In the genomic region with DNA sequence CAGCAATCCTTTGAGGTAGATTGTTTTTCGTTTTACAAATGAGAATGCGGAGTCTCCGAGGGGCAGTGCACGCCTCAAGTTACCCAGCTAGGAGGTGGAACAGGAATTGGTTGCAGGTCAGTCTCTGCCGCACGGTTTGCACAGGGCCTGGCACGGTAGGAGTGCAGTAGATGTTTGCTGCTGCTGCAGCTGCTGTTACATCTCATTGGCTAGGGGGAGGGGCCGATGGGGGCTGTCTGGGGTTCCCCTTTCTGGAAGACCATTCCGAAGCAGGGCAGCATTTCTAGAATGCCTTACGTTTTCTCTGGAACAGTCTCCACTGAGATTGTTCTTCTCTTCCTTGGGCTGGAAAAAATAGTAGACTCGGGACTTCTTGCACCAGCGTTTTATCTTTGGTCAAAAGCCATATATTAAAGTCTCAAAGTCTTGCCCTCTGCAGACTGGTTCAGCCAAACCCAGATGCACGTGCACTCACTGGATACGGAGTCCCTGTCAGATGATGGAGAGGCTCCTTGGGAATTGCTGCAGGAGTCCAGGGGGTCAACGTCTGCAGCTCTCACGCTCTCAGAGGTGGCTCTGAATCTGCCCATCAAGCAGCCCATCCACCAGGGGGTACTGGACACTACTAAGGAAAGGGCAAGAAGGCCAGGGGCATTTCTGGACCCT, we compare ENCODE assay signal across 8 cellular contexts. TPM values are rescaled to one million over a fixed set of nuclear protein-coding genes. Genes with fewer than 3 reads are reported as not detected.
DNase-seq lines count a peak whose midpoint lies in the region; ATAC-seq lines count a peak whose summit lies in the region.

No MANE protein-coding gene starts in this region.

- intact Hi-C loops in right cardiac atrium (cut with DNase I): no loop called here

- peaks cover 3% of the 10 kb centered on the region for H3K4me1 ChIP-seq in right cardiac atrium (ENCODE audit: control insufficient read depth, insufficient read depth, low read length)

- DNase-seq in activated gamma-delta T cell treated with Interleukin-2 at 50 U/mL for 16 hours (peak; percentile 33), activated gamma-delta T cell (lab: John Stamatoyannopoulos, UW) (no peak), right cardiac atrium (peak in 1 of 3 donors; percentile 64), DMS 273 (lab: John Stamatoyannopoulos, UW; ENCODE audit: unreplicated experiment) (no peak)
- peak; percentile 57 for DNase-seq in activated CD8-positive, alpha-beta memory T cell treated with anti-CD3 and anti-CD28 coated beads, Interleukin-2, amount 50 U/mL, for 4 hours
- peak; percentile 44 for DNase-seq in stimulated activated CD4-positive, alpha-beta T cell treated with anti-CD3 and anti-CD28 coated beads, Interleukin-1b, Interleukin-23, amount 100 ng/mL, for 48 hours

- H3K4me3 ChIP-seq in right cardiac atrium (ENCODE audit: low read length): peak overlapping the region; percentile 82

- no peak overlapping the region for H3K27ac ChIP-seq in right cardiac atrium (ENCODE audit: low read length)

- H3K9me3 ChIP-seq in right cardiac atrium (ENCODE audit: control insufficient read depth, low read length): no peaks in the 10 kb centered on the region

- 39% methylated on average over 16 of the region's 16 CpGs for WGBS in right cardiac atrium

- ATAC-seq in right cardiac atrium (no peak), GM18867 (IDR thresholded peaks at IDR 0.05; ENCODE audit: unreplicated experiment) (no peak), HG02938 (IDR thresholded peaks at IDR 0.05; ENCODE audit: unreplicated experiment) (no peak)

- H3K27me3 ChIP-seq in right cardiac atrium (ENCODE audit: control insufficient read depth, insufficient read depth): no peaks in the 10 kb centered on the region

RNA-seq across cellular contexts. Expression of a gene that starts 1.2 kb away (rescaled TPM):
- total RNA-seq in right cardiac atrium: 10 to 100 TPM; 15.3 to 18.4 (median 16.7) TPM
- 12.9 TPM for polyA plus RNA-seq in right cardiac atrium

RNA-seq across cellular contexts. Expression of a gene that starts 1.4 kb away (rescaled TPM):
- total RNA-seq in right cardiac atrium: 10 to 100 TPM; 31.9 to 40.9 (median 33.9) TPM
- polyA plus RNA-seq in right cardiac atrium: 55.9 TPM

RNA-seq across cellular contexts. Expression of a gene that starts 12.5 kb away (rescaled TPM):
- 10 to 100 TPM; 18.0 to 22.4 (median 19.6) TPM for total RNA-seq in right cardiac atrium
- polyA plus RNA-seq in right cardiac atrium: 16.1 TPM

RNA-seq across cellular contexts. Expression of a gene that starts 33.5 kb away (rescaled TPM):
- 10 to 100 TPM in 2 of 4 donors, 1 to 10 TPM in 2; 8.8 to 12.2 (median 10.6) TPM for total RNA-seq in right cardiac atrium
- polyA plus RNA-seq in right cardiac atrium: 10.0 TPM

Comparison
In these comparisons a context has a peak if more than half of its experiments do, and no peak if none do; other contexts are left out.
1. DNase-seq: peak in activated gamma-delta T cell treated with Interleukin-2 at 50 U/mL for 16 hours (single experiment), activated CD8-positive, alpha-beta memory T cell treated with anti-CD3 and anti-CD28 coated beads, Interleukin-2, amount 50 U/mL, for 4 hours (single experiment) and stimulated activated CD4-positive, alpha-beta T cell treated with anti-CD3 and anti-CD28 coated beads, Interleukin-1b, Interleukin-23, amount 100 ng/mL, for 48 hours (single experiment); none in activated gamma-delta T cell (single experiment) and DMS 273 (single experiment).